20 cellular contexts compared by ENCODE assay signal in genomic region chr4:17060230-17060629, GRCh38.
"Had no signal": no experiment of that assay in that cellular context is flagged by ENCODE, and none has a peak within 500 bp of the region (broad histone marks: within the 10 kb centered on the region; RNA-seq: fewer than 3 reads in every experiment).

No MANE protein-coding gene starts in this region.

- H3K27ac ChIP-seq: coronary artery, left lung, neural progenitor cell, upper lobe of right lung had no signal

- H3K4me1 ChIP-seq: left lung, neural progenitor cell, upper lobe of right lung had no signal

- ATAC-seq: activated CD4-positive, alpha-beta T cell treated with anti-CD3 and anti-CD28 coated beads for 36 hours; activated T-cell treated with anti-CD3 and anti-CD28 coated beads, Interleukin-2, amount 50 U/mL, for 4 hours; naive thymus-derived CD8-positive, alpha-beta T cell; upper lobe of right lung had no signal

- H2AFZ ChIP-seq: neural progenitor cell had no signal

- H3K9me3 ChIP-seq: left lung, thyroid gland, upper lobe of right lung had no signal

- H3K36me3 ChIP-seq: left lung, neural progenitor cell, thyroid gland, upper lobe of right lung had no signal

- H3K9ac ChIP-seq: neural progenitor cell had no signal

- H3K4me3 ChIP-seq: coronary artery, left lung, lung, neural progenitor cell, thyroid gland, upper lobe of right lung had no signal

- DNase-seq: activated B cell treated with CpG ODN at 0.5 μM for 24 hours; activated CD4-positive, alpha-beta T cell treated with anti-CD3 and anti-CD28 coated beads for 36 hours; activated CD4-positive, alpha-beta T cell treated with anti-CD3 and anti-CD28 coated beads, Interleukin-2, amount 50 U/mL, for 48 hours; activated CD8-positive, alpha-beta memory T cell treated with anti-CD3 and anti-CD28 coated beads, Interleukin-2, amount 50 U/mL, for 48 hours; activated naive CD4-positive, alpha-beta T cell; activated T-cell treated with anti-CD3 and anti-CD28 coated beads, Interleukin-2, amount 50 U/mL, for 4 hours; cerebellar nuclear complex; foreskin melanocyte; left lung; naive thymus-derived CD8-positive, alpha-beta T cell; retina; stimulated activated CD4-positive, alpha-beta T cell treated with anti-CD3 and anti-CD28 coated beads, Interleukin-4, amount 100 ng/mL, for 24 hours; stimulated activated naive CD4-positive, alpha-beta T cell treated with Interleukin-2 at 50 U/mL for 16 hours; substantia nigra; T1000; thyroid gland; upper lobe of right lung had no signal

- H3K4me2 ChIP-seq: neural progenitor cell had no signal

- H3K27me3 ChIP-seq: left lung, neural progenitor cell, thyroid gland, upper lobe of right lung had no signal
